ENCODE assay signal across 30 cellular contexts in the genomic region with DNA sequence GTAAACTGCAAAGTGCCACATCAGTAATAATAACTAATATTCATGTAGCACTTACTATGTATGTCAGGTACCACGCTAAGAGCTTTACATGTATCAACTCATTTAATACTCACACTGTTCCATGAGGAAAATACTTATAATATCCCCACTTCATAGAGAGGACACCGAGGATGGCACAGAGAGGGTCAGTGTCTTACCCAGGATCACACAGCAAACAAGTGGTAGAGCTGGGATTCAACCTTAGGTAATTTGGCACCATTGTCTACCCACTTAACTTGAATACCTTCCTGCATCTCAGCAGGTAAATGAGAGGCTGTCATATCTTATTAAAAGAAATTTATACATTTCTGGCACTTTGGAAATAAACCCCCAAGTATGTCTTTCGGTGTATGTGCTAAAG.
"Had no signal": no experiment of that assay in that cellular context is flagged by ENCODE, and none has a peak within 500 bp of the region (broad histone marks: within the 10 kb centered on the region; RNA-seq: fewer than 3 reads in every experiment).

No MANE protein-coding gene starts in this region.

- H3K27ac Mint-ChIP-seq: activated CD8-positive, alpha-beta memory T cell treated with anti-CD3 and anti-CD28 coated beads, Interleukin-2, amount 10 ng/mL, durations not matched to agents 7 days and 5 days; activated naive CD4-positive, alpha-beta T cell treated with anti-CD3 and anti-CD28 coated beads, Interleukin-2, amount 10 ng/mL, durations not matched to agents 7 days and 5 days; activated naive CD8-positive, alpha-beta T cell treated with anti-CD3 and anti-CD28 coated beads, Interleukin-2, amount 10 ng/mL, durations not matched to agents 7 days and 5 days; activated T-helper 17 cell treated with anti-CD3 and anti-CD28 coated beads, Interleukin-2, amount 50 U/mL, for 72 hours; T-helper 1 cell treated with Interleukin-12 subunit alpha and Interleukin-12 subunit beta and Interleukin-4 antibody, amounts not matched to agents 30 μg/mL and 1 μg/mL, for 36 hours had no signal

- ATAC-seq: activated CD4-positive, CD25-positive, alpha-beta regulatory T cell treated with anti-CD3 and anti-CD28 coated beads, Interleukin-2, amount 50 U/mL, for 24 hours; activated CD8-positive, alpha-beta memory T cell treated with anti-CD3 and anti-CD28 coated beads, Interleukin-2, amount 10 ng/mL, durations not matched to agents 7 days and 5 days; activated T-cell treated with anti-CD3 and anti-CD28 coated beads, Interleukin-2, amount 50 U/mL, for 4 hours; activated T-helper 17 cell treated with anti-CD3 and anti-CD28 coated beads, Interleukin-2, amount 50 U/mL, for 72 hours; Panc1; SK-N-SH treated with all-trans-retinoic acid at 6 μM for 48 hours had no signal

- H3K27me3 ChIP-seq: breast epithelium, MG63, SJCRH30 had no signal

- H3K9me3 ChIP-seq: breast epithelium, MG63, SJCRH30 had no signal

- DNase-seq: activated CD4-positive, alpha-beta T cell treated with anti-CD3 and anti-CD28 coated beads for 48 hours; activated CD4-positive, alpha-beta T cell treated with anti-CD3 and anti-CD28 coated beads, Interleukin-2, amount 50 U/mL, for 48 hours; activated CD8-positive, alpha-beta memory T cell treated with anti-CD3 and anti-CD28 coated beads, Interleukin-2, amount 10 ng/mL, durations not matched to agents 7 days and 5 days; activated gamma-delta T cell treated with Interleukin-2 at 50 U/mL for 16 hours; activated naive CD4-positive, alpha-beta T cell treated with anti-CD3 and anti-CD28 coated beads, Interleukin-2, amount 10 ng/mL, durations not matched to agents 7 days and 5 days; activated naive CD8-positive, alpha-beta T cell treated with anti-CD3 and anti-CD28 coated beads, Interleukin-2, amount 10 ng/mL, durations not matched to agents 7 days and 5 days; activated T-cell treated with anti-CD3 and anti-CD28 coated beads, Interleukin-2, amount 50 U/mL, for 4 hours; aorta; caudate nucleus; MG63; MV-4-11; NCI-H1092 treated with DMSO at 0.1 percent for 48 hours; NCI-H1417 treated with DMSO at 0.1 percent for 48 hours; NCI-H1694; NCI-H2029; NCI-H2107; NCI-H345; NCI-H510A; NCI-H526 treated with DMSO at 0.1 percent for 48 hours; NK-92 treated with Interleukin-12 subunit alpha and Interleukin-12 subunit beta, amount 100 ng/mL, for 24 hours; OCI-M1; Right ventricle myocardium superior; SJCRH30 had no signal

- H3K4me1 ChIP-seq: breast epithelium had no signal

- H3K9me3 Mint-ChIP-seq: activated naive CD4-positive, alpha-beta T cell treated with anti-CD3 and anti-CD28 coated beads, Interleukin-2, amount 10 ng/mL, durations not matched to agents 7 days and 5 days; activated naive CD8-positive, alpha-beta T cell treated with anti-CD3 and anti-CD28 coated beads, Interleukin-2, amount 10 ng/mL, durations not matched to agents 7 days and 5 days; activated T-cell treated with anti-CD3 and anti-CD28 coated beads, Interleukin-2, amount 50 U/mL, for 4 hours; activated T-helper 17 cell treated with anti-CD3 and anti-CD28 coated beads, Interleukin-2, amount 50 U/mL, for 72 hours; T-helper 1 cell treated with Interleukin-12 subunit alpha and Interleukin-12 subunit beta and Interleukin-4 antibody, amounts not matched to agents 30 μg/mL and 1 μg/mL, for 36 hours had no signal

- H3K27ac ChIP-seq: breast epithelium, RWPE1, SJCRH30 had no signal

- H3K27me3 Mint-ChIP-seq: activated CD8-positive, alpha-beta memory T cell treated with anti-CD3 and anti-CD28 coated beads, Interleukin-2, amount 10 ng/mL, durations not matched to agents 7 days and 5 days; activated naive CD4-positive, alpha-beta T cell treated with anti-CD3 and anti-CD28 coated beads, Interleukin-2, amount 10 ng/mL, durations not matched to agents 7 days and 5 days; activated naive CD8-positive, alpha-beta T cell treated with anti-CD3 and anti-CD28 coated beads, Interleukin-2, amount 10 ng/mL, durations not matched to agents 7 days and 5 days; activated T-helper 17 cell treated with anti-CD3 and anti-CD28 coated beads, Interleukin-2, amount 50 U/mL, for 72 hours had no signal

- H3K4me3 ChIP-seq: breast epithelium, MG63, SJCRH30 had no signal

- H3K4me3 Mint-ChIP-seq: activated CD8-positive, alpha-beta memory T cell treated with anti-CD3 and anti-CD28 coated beads, Interleukin-2, amount 10 ng/mL, durations not matched to agents 7 days and 5 days; activated naive CD4-positive, alpha-beta T cell treated with anti-CD3 and anti-CD28 coated beads, Interleukin-2, amount 10 ng/mL, durations not matched to agents 7 days and 5 days; activated naive CD8-positive, alpha-beta T cell treated with anti-CD3 and anti-CD28 coated beads, Interleukin-2, amount 10 ng/mL, durations not matched to agents 7 days and 5 days; activated T-cell treated with anti-CD3 and anti-CD28 coated beads, Interleukin-2, amount 50 U/mL, for 4 hours; activated T-helper 17 cell treated with anti-CD3 and anti-CD28 coated beads, Interleukin-2, amount 50 U/mL, for 72 hours; T-helper 1 cell treated with Interleukin-12 subunit alpha and Interleukin-12 subunit beta and Interleukin-4 antibody, amounts not matched to agents 30 μg/mL and 1 μg/mL, for 36 hours had no signal
